18 cellular contexts compared by ENCODE assay signal in genomic region chr17:35479271-35479670, GRCh38. TPM values are rescaled to one million over a fixed set of nuclear protein-coding genes. Genes with fewer than 3 reads are reported as not detected.
DNase-seq lines count a peak whose midpoint lies in the region; TF ChIP-seq lines count a peak whose summit lies in the region.
"Had no signal": no experiment of that assay in that cellular context is flagged by ENCODE, and none has a peak within 500 bp of the region (broad histone marks: within the 10 kb centered on the region; RNA-seq: fewer than 3 reads in every experiment).

No MANE protein-coding gene starts in this region.

- peaks cover 63 to 86% (median 67%) of the 10 kb centered on the region in 3 donors for H3K4me1 Mint-ChIP-seq in CD8-positive, alpha-beta memory T cell
- H3K4me1 Mint-ChIP-seq in immature natural killer cell (peaks cover 65 to 87% of the 10 kb centered on the region in 2 donors), MCF 10A (ENCODE audit: insufficient read depth, unreplicated experiment) (no peaks in the 10 kb centered on the region)
- H3K4me1 Mint-ChIP-seq: B cell had no signal

- no peak overlapping the region for H3K4me3 ChIP-seq in CD8-positive, alpha-beta memory T cell (ENCODE audit: low read length)
- no peak overlapping the region for H3K4me3 ChIP-seq in SK-N-MC
- H3K4me3 ChIP-seq: BLaER1 treated with 17β-estradiol and CSF1 and Interleukin-3, amounts not matched to agents 10 nM and 100 nM; HAP-1 had no signal

- peak overlapping the region in 1 of 7 donors; percentile 3 for H3K4me3 Mint-ChIP-seq in CD8-positive, alpha-beta memory T cell
- H3K4me3 Mint-ChIP-seq in immature natural killer cell (no peak overlapping the region), MCF 10A (ENCODE audit: unreplicated experiment) (no peak overlapping the region)
- H3K4me3 Mint-ChIP-seq: B cell; CD4-positive, alpha-beta T cell; HFFc6 had no signal

- no peaks in the 10 kb centered on the region for H3K27me3 Mint-ChIP-seq in CD8-positive, alpha-beta memory T cell
- H3K27me3 Mint-ChIP-seq in immature natural killer cell (ENCODE audit: low read depth in 3 of 3): no peaks in the 10 kb centered on the region
- H3K27me3 Mint-ChIP-seq in MCF 10A (ENCODE audit: insufficient read depth, unreplicated experiment): peaks cover 61% of the 10 kb centered on the region
- H3K27me3 Mint-ChIP-seq: CD4-positive, alpha-beta T cell had no signal

- H3K27ac ChIP-seq in CD8-positive, alpha-beta memory T cell (ENCODE audit: low read depth, low read length): no peak overlapping the region
- peak overlapping the region; percentile 99; the same call in 1 of the 2 replicates for H3K27ac ChIP-seq in SK-N-MC
- H3K27ac ChIP-seq: BLaER1 treated with 17β-estradiol and CSF1 and Interleukin-3, amounts not matched to agents 10 nM and 100 nM had no signal

- H3K36me3 ChIP-seq in CD8-positive, alpha-beta memory T cell (ENCODE audit: insufficient read depth, low read length): peaks cover 15% of the 10 kb centered on the region
- H3K36me3 ChIP-seq in SK-N-MC (ENCODE audit: insufficient read depth, low read length): no peaks in the 10 kb centered on the region
- H3K36me3 ChIP-seq: BLaER1 treated with 17β-estradiol and CSF1 and Interleukin-3, amounts not matched to agents 10 nM and 100 nM; HAP-1 had no signal

- peaks cover 4% of the 10 kb centered on the region for H3K4me1 ChIP-seq in CD8-positive, alpha-beta memory T cell (ENCODE audit: insufficient read depth, low read length)
- H3K4me1 ChIP-seq: HAP-1 had no signal

- POLR2A ChIA-PET in CD8-positive, alpha-beta memory T cell (lab: Charles Lee): no interaction called here
- POLR2A ChIA-PET in MCF 10A (lab: Yijun Ruan, JAX): no interaction called here

- intact Hi-C loops in MCF 10A (cut with micrococcal nuclease): no loop called here

- peak overlapping the region in 5 of 8 donors; percentile 7 to 91 (median 52) for H3K27ac Mint-ChIP-seq in CD8-positive, alpha-beta memory T cell
- peak overlapping the region in 4 of 6 donors; percentile 36 to 75 (median 66) for H3K27ac Mint-ChIP-seq in immature natural killer cell
- H3K27ac Mint-ChIP-seq in MCF 10A (ENCODE audit: low read depth, unreplicated experiment): no peak overlapping the region
- H3K27ac Mint-ChIP-seq: B cell; CD14-positive monocyte; CD4-positive, alpha-beta T cell; HFFc6 had no signal

- no TSS peak for BruUV-seq in MCF 10A (replicated peaks; lab: Mats Ljungman, UMichigan)

- H3K36me3 Mint-ChIP-seq in CD8-positive, alpha-beta memory T cell: peaks cover 43 to 88% (median 51%) of the 10 kb centered on the region in 3 donors
- H3K36me3 Mint-ChIP-seq in immature natural killer cell: peaks cover 30 to 78% (median 53%) of the 10 kb centered on the region in 3 donors
- H3K36me3 Mint-ChIP-seq in MCF 10A (ENCODE audit: insufficient read depth, unreplicated experiment): no peaks in the 10 kb centered on the region

- CTCF ChIA-PET in CD8-positive, alpha-beta memory T cell (lab: Charles Lee): interaction anchor here (2.0 kb wide), 1 partner anchor 11 kb away, joined by 5 read pairs; no protein-coding TSS in a partner anchor
- CTCF ChIA-PET in MCF 10A (lab: Yijun Ruan, JAX): no interaction called here

- no peaks in the 10 kb centered on the region for H3K9me3 Mint-ChIP-seq in CD8-positive, alpha-beta memory T cell
- H3K9me3 Mint-ChIP-seq in immature natural killer cell (peaks cover 0 to 2% (median 0%) of the 10 kb centered on the region in 6 donors), MCF 10A (ENCODE audit: unreplicated experiment) (no peaks in the 10 kb centered on the region)
- H3K9me3 Mint-ChIP-seq: HFFc6 had no signal

- no peaks in the 10 kb centered on the region for H3K9me3 ChIP-seq in CD8-positive, alpha-beta memory T cell (ENCODE audit: low read length)
- H3K9me3 ChIP-seq in SK-N-MC (ENCODE audit: low read depth, low read length): no peaks in the 10 kb centered on the region
- H3K9me3 ChIP-seq: HAP-1 had no signal

- TF ChIP-seq CTCF in MCF 10A (IDR thresholded peaks at IDR 0.05; ENCODE audit: unreplicated experiment): no peak

- H3K9ac ChIP-seq in SK-N-MC (ENCODE audit: insufficient read length): no peak overlapping the region
- H3K9ac ChIP-seq: BLaER1 treated with 17β-estradiol and CSF1 and Interleukin-3, amounts not matched to agents 10 nM and 100 nM had no signal

- H3K27me3 ChIP-seq in CD8-positive, alpha-beta memory T cell (ENCODE audit: insufficient read depth, low read length, poor library complexity, severe bottlenecking): no peaks in the 10 kb centered on the region
- H3K27me3 ChIP-seq: BLaER1 treated with 17β-estradiol and CSF1 and Interleukin-3, amounts not matched to agents 10 nM and 100 nM had no signal

- no peak for DNase-seq in CD8-positive, alpha-beta memory T cell
- DNase-seq in SK-N-MC (ENCODE audit: low read depth, low spot score) (no peak), immature natural killer cell (no peak), MCF 10A (ENCODE audit: unreplicated experiment) (no peak)
- no peak for DNase-seq in activated CD4-positive, CD25-positive, alpha-beta regulatory T cell treated with anti-CD3 and anti-CD28 coated beads, Interleukin-2, amount 50 U/mL, for 72 hours
- no peak for DNase-seq in NK-92 treated with Interleukin-12 subunit alpha and Interleukin-12 subunit beta, amount 100 ng/mL, for 24 hours (lab: John Stamatoyannopoulos, UW)
- DNase-seq: Calu3; CD4-positive, alpha-beta T cell; COR-L47; DMS53; DMS79 treated with DMSO at 0.1 percent for 48 hours; GOT3; HFFc6 had no signal

RNA-seq across cellular contexts. Expression of gene SLFN13, which starts 30.7 kb away (rescaled TPM):
- total RNA-seq in CD8-positive, alpha-beta memory T cell: 10 to 100 TPM; 23.0 to 24.4 TPM
- 7.0 TPM for polyA plus RNA-seq in CD8-positive, alpha-beta memory T cell
- 10 to 100 TPM; 11.8 to 41.8 (median 39.2) TPM for polyA plus RNA-seq in immature natural killer cell
- total RNA-seq in MCF 10A (2022): 1.7 and 2.1 TPM in 2 replicates

RNA-seq across cellular contexts. Expression of gene SLFN12, which starts 47.0 kb away (rescaled TPM):
- total RNA-seq in CD8-positive, alpha-beta memory T cell: 1 to 10 TPM; 7.4 to 7.9 TPM
- polyA plus RNA-seq in CD8-positive, alpha-beta memory T cell: 2.5 TPM
- polyA plus RNA-seq in immature natural killer cell: 10 to 100 TPM in 1 of 3 donors, 1 to 10 TPM in 1, under 1 TPM in 1; 0.44 to 10.5 (median 6.3) TPM
- 6.3 and 8.0 TPM in 2 replicates for total RNA-seq in MCF 10A (2022)

RNA-seq across cellular contexts. Expression of gene SLFN12L, which starts 58.2 kb away (rescaled TPM):
- total RNA-seq in CD8-positive, alpha-beta memory T cell: 10 to 100 TPM; 48.8 to 50.8 TPM
- polyA plus RNA-seq in CD8-positive, alpha-beta memory T cell: 27.5 TPM
- 10 to 100 TPM; 14.8 to 28.8 (median 27.4) TPM for polyA plus RNA-seq in immature natural killer cell
- total RNA-seq in MCF 10A (2022): 0.34 and 0.35 TPM in 2 replicates
- total RNA-seq: A172 had no signal

Comparison
In these comparisons a context has a peak if more than half of its experiments do, and no peak if none do; other contexts are left out.
1. RNA of gene SLFN12L, which starts 58.2 kb away (total RNA-seq): 48.8 to 50.8 TPM in CD8-positive, alpha-beta memory T cell; 0.34 to 0.35 TPM in MCF 10A; every median in the first group is over 10 times any median in the second.